Comparison of ENCODE assay signal across 9 cellular contexts in genomic region chr2:60353406-60353800, GRCh38.
DNase-seq lines count a peak whose midpoint lies in the region; ATAC-seq, FAIRE-seq and TF ChIP-seq lines count a peak whose summit lies in the region.
"Had no signal": no experiment of that assay in that cellular context is flagged by ENCODE, and none has a peak within 500 bp of the region (broad histone marks: within the 10 kb centered on the region; RNA-seq: fewer than 3 reads in every experiment).

No MANE protein-coding gene starts in this region.

- dilution Hi-C loops in mammary epithelial cell (cut with HindIII; ENCODE audit: low sequenced_read_pairs) = no loop called here

- H3F3A ChIP-seq in GM23248 (ENCODE audit: insufficient read depth) = no peaks in the 10 kb centered on the region

- H3K9ac ChIP-seq in mammary epithelial cell (ENCODE audit: insufficient read depth, low read length) = no peak overlapping the region
- no peak overlapping the region for H3K9ac ChIP-seq in GM23248

- WGBS in mammary epithelial cell (ENCODE audit: low coverage, missing lambda C conversion rate) = 84% methylated on average over 10 of the region's 10 CpGs
- WGBS in GM23248 (ENCODE audit: low coverage in 1 of 2, low lambda C conversion rate in 2 of 2, missing lambda C conversion rate in 2 of 2), 2 experiments = 63 to 67% methylated on average over 10 of the region's 10 CpGs

- no peaks in the 10 kb centered on the region for H3K9me2 ChIP-seq in GM23248 (ENCODE audit: insufficient read depth)

- CTCF ChIA-PET in mammary epithelial cell (lab: Charles Lee; ENCODE audit: low non-redundant PET) = no interaction called here

- no TSS peak for BruUV-seq in mammary epithelial cell (replicated peaks; lab: Mats Ljungman, UMichigan)

- in situ Hi-C loops in mammary epithelial cell (cut with MboI; ENCODE audit: low sequenced_read_pairs in 2 of 2) = no loop called here
- in situ Hi-C loops in GM23248 (cut with MboI) = no loop called here

- H3K9me3 ChIP-seq in mammary epithelial cell (replicated peaks; ENCODE audit: insufficient read depth, low read length) (no peaks in the 10 kb centered on the region), GM23248 (ENCODE audit: low read depth) (no peaks in the 10 kb centered on the region)

- ATAC-seq in GM18502 (IDR thresholded peaks at IDR 0.05; ENCODE audit: poor library complexity, unreplicated experiment) = peak; percentile 21
- ATAC-seq in GM21528 (IDR thresholded peaks at IDR 0.05; ENCODE audit: low FRiP score, unreplicated experiment) = peak; percentile 19
- ATAC-seq in HG03159 (IDR thresholded peaks at IDR 0.05; ENCODE audit: unreplicated experiment) = peak; percentile 18
- peak; percentile 13 for ATAC-seq in memory B cell (ENCODE audit: low read depth)

- peaks cover 74% of the 10 kb centered on the region for H3K4me1 Mint-ChIP-seq in memory B cell

- H3K27me3 Mint-ChIP-seq in memory B cell = no peaks in the 10 kb centered on the region

- H3K27me3 ChIP-seq in mammary epithelial cell (ENCODE audit: insufficient read depth, low read length) (no peaks in the 10 kb centered on the region), GM23248 (replicated peaks; ENCODE audit: insufficient read depth) (0 out of 2 replicates have a peak, but pooled peaks cover 9% of the 10 kb centered on the region)

- H3K4me3 ChIP-seq in mammary epithelial cell (replicated peaks in 1 of 3; ENCODE audit: insufficient read depth in 1 of 3, low read depth in 2 of 3, low read length in 3 of 3) (no peak overlapping the region), GM23248 (no peak overlapping the region)

- peaks cover 5% of the 10 kb centered on the region for H3K36me3 Mint-ChIP-seq in memory B cell

- TF ChIP-seq CTCF in mammary epithelial cell (conservative IDR thresholded peaks at IDR 0.05 in 1 of 2, IDR thresholded peaks at IDR 0.05 in 1 of 2; ENCODE audit: extremely low read depth in 1 of 2, insufficient read depth in 1 of 2, low read depth in 1 of 2, low read length in 2 of 2) = no peak

- H3K79me2 ChIP-seq in mammary epithelial cell (ENCODE audit: insufficient read depth, low read length) = no peaks in the 10 kb centered on the region
- no peaks in the 10 kb centered on the region for H3K79me2 ChIP-seq in GM23248 (ENCODE audit: insufficient read depth)

- peak overlapping the region; percentile 99 for H3K27ac Mint-ChIP-seq in memory B cell

- H3K36me3 ChIP-seq in mammary epithelial cell (ENCODE audit: insufficient read depth, low read length) (no peaks in the 10 kb centered on the region), GM23248 (ENCODE audit: low read depth) (no peaks in the 10 kb centered on the region)

- intact Hi-C loops in mammary epithelial cell (cut with micrococcal nuclease) = no loop called here

- FAIRE-seq in frontal cortex (lab: Jason Lieb, UNC) = no peak

- H3K27ac ChIP-seq in mammary epithelial cell (ENCODE audit: insufficient read depth, low read depth, low read length) = no peak overlapping the region
- no peak overlapping the region for H3K27ac ChIP-seq in GM23248

- H4K20me1 ChIP-seq in mammary epithelial cell (ENCODE audit: insufficient read depth, low read length) (no peaks in the 10 kb centered on the region), GM23248 (ENCODE audit: insufficient read depth) (no peaks in the 10 kb centered on the region)

- DNase-seq in memory B cell (ENCODE audit: low spot score in 2 of 2) (peak in 1 of 2 donors; percentile 37), globus pallidus (ENCODE audit: low spot score) (no peak), mammary epithelial cell (no peak), frontal cortex (ENCODE audit: low spot score in 2 of 2) (no peak), GM23248 (no peak)
- DNase-seq: NCI-H1105 had no signal

- peak overlapping the region; percentile 72 for H3K4me3 Mint-ChIP-seq in memory B cell

- H3K9me3 Mint-ChIP-seq in memory B cell = peaks cover 2% of the 10 kb centered on the region

- H2AFZ ChIP-seq in mammary epithelial cell (ENCODE audit: low read depth, low read length) (no peak overlapping the region), GM23248 (no peak overlapping the region)

- H3K4me1 ChIP-seq in mammary epithelial cell (ENCODE audit: insufficient read depth, low read length) = peaks cover 17% of the 10 kb centered on the region
- no peaks in the 10 kb centered on the region for H3K4me1 ChIP-seq in GM23248 (ENCODE audit: insufficient read depth)

- H3K4me2 ChIP-seq in mammary epithelial cell (ENCODE audit: insufficient read depth, low read depth, low read length) = no peak overlapping the region
- H3K4me2 ChIP-seq in GM23248 (ENCODE audit: unreplicated experiment) = no peak overlapping the region
